In the genomic region with DNA sequence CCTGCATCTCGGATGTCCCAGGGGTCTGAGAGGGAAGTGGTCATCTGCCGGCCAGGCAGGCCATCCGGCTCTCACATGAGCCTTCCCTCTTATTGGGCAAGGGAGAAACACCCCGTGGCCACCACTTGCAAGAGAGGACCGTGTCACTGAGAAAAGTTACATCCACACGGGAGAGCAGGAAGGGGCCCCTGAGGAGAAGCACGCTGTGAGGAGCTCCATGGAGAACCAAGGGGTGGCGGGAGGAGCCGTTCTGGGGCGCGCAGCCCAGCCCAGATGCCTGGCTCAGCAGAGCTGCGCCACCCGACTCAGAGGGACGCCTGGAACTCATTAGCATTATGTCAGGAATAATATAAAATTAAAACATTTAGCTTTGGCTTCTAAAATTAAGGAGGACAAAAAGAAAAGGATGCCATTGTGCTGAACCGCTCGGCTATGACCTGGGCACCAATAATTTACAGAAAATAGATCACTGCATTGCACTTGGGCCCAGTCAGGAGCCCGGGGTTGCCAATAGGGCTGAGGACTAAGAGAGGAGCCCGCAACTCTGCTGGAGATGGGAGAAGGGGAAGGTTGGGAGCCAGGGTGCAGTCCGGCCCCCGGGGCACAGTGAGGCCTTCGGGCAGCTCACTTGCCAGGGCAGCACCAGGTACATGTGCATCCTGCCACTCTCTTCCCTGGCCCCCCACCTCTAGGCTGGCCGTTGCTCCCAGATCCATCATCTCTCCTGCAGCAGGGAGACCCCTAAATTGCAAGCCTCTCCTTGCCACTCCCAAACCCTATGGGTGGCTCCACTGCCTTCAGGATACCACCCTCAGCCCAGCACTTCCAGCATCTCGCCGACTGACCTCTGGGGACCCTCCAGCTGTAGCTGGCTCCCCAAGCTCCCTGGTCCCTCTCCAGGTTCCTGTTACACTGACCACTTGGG, we compare ENCODE assay signal across 24 cellular contexts.
A peak's percentile ranks its signal among the peaks of the same experiment; 100 is the strongest.
DNase-seq lines count a peak whose midpoint lies in the region; ATAC-seq and TF ChIP-seq lines count a peak whose summit lies in the region.
"Had no signal": no experiment of that assay in that cellular context is flagged by ENCODE, and none has a peak within 500 bp of the region (broad histone marks: within the 10 kb centered on the region; RNA-seq: fewer than 3 reads in every experiment).

No MANE protein-coding gene starts in this region.

- H3K9ac ChIP-seq in neural progenitor cell, result no peak overlapping the region

- H3K9me3 Mint-ChIP-seq in stimulated activated naive CD8-positive, alpha-beta T cell treated with anti-CD3 and anti-CD28 coated beads, Interleukin-15, amount 100 ng/mL, for 72 hours, result no peaks in the 10 kb centered on the region
- no peaks in the 10 kb centered on the region for H3K9me3 Mint-ChIP-seq in neural progenitor cell
- H3K9me3 Mint-ChIP-seq in CD4-positive, alpha-beta T cell, result no peaks in the 10 kb centered on the region
- H3K9me3 Mint-ChIP-seq in stimulated activated memory B cell treated with anti-CD40 and anti-IgM and Interleukin-4, amounts not matched to agents 10 μg/mL and 1 μg/mL and 100 μg/mL, for 72 hours, result no peaks in the 10 kb centered on the region
- H3K9me3 Mint-ChIP-seq: immature natural killer cell; naive thymus-derived CD8-positive, alpha-beta T cell had no signal

- intact Hi-C loops in CD4-positive, alpha-beta T cell (cut with DNase I, micrococcal nuclease), result no loop called here

- H3K36me3 Mint-ChIP-seq in neural progenitor cell, result no peaks in the 10 kb centered on the region
- no peaks in the 10 kb centered on the region for H3K36me3 Mint-ChIP-seq in CD4-positive, alpha-beta T cell (ENCODE audit: low read depth)
- H3K36me3 Mint-ChIP-seq in stimulated activated memory B cell treated with anti-CD40 and anti-IgM and Interleukin-4, amounts not matched to agents 10 μg/mL and 1 μg/mL and 100 μg/mL, for 72 hours, result no peaks in the 10 kb centered on the region
- H3K36me3 Mint-ChIP-seq: immature natural killer cell; naive thymus-derived CD8-positive, alpha-beta T cell had no signal

- no peak overlapping the region for H3K27ac ChIP-seq in neural progenitor cell
- no peak overlapping the region for H3K27ac ChIP-seq in CD4-positive, alpha-beta T cell (ENCODE audit: low read depth, low read length)
- H3K27ac ChIP-seq: esophagus muscularis mucosa, VCaP had no signal

- no peak overlapping the region for H2AFZ ChIP-seq in neural progenitor cell (replicated peaks)

- no peaks in the 10 kb centered on the region for H3F3A ChIP-seq in neural progenitor cell (ENCODE audit: low read depth)

- no peaks in the 10 kb centered on the region for H3K27me3 Mint-ChIP-seq in stimulated activated naive CD8-positive, alpha-beta T cell treated with anti-CD3 and anti-CD28 coated beads, Interleukin-15, amount 100 ng/mL, for 72 hours
- peaks cover 15% of the 10 kb centered on the region for H3K27me3 Mint-ChIP-seq in neural progenitor cell (ENCODE audit: insufficient read depth, low read depth)
- H3K27me3 Mint-ChIP-seq in CD4-positive, alpha-beta T cell, result no peaks in the 10 kb centered on the region
- H3K27me3 Mint-ChIP-seq in stimulated activated memory B cell treated with anti-CD40 and anti-IgM and Interleukin-4, amounts not matched to agents 10 μg/mL and 1 μg/mL and 100 μg/mL, for 72 hours, result peaks cover 37% of the 10 kb centered on the region

- no peaks in the 10 kb centered on the region for H3K4me1 ChIP-seq in neural progenitor cell
- H3K4me1 ChIP-seq: uterus had no signal

- no peaks in the 10 kb centered on the region for H3K27me3 ChIP-seq in neural progenitor cell
- no peaks in the 10 kb centered on the region for H3K27me3 ChIP-seq in CD4-positive, alpha-beta T cell (ENCODE audit: control insufficient read depth, insufficient read depth, low read length)
- H3K27me3 ChIP-seq: esophagus muscularis mucosa, uterus had no signal

- TF ChIP-seq CTCF in neural progenitor cell (IDR thresholded peaks at IDR 0.05), result no peak
- no peak for TF ChIP-seq CTCF in CD4-positive, alpha-beta T cell (IDR thresholded peaks at IDR 0.05)

- no peaks in the 10 kb centered on the region for H3K79me2 ChIP-seq in neural progenitor cell (ENCODE audit: low read depth)

- H3K27ac Mint-ChIP-seq in stimulated activated naive CD8-positive, alpha-beta T cell treated with anti-CD3 and anti-CD28 coated beads, Interleukin-15, amount 100 ng/mL, for 72 hours, result peak overlapping the region; percentile 19 to 77
- H3K27ac Mint-ChIP-seq in neural progenitor cell, result peak overlapping the region; percentile 19
- H3K27ac Mint-ChIP-seq in CD4-positive, alpha-beta T cell, result no peak overlapping the region
- no peak overlapping the region for H3K27ac Mint-ChIP-seq in stimulated activated memory B cell treated with anti-CD40 and anti-IgM and Interleukin-4, amounts not matched to agents 10 μg/mL and 1 μg/mL and 100 μg/mL, for 72 hours
- H3K27ac Mint-ChIP-seq: immature natural killer cell, progenitor cell of endocrine pancreas, T-helper 17 cell had no signal

- no peak overlapping the region for H3K4me3 Mint-ChIP-seq in stimulated activated naive CD8-positive, alpha-beta T cell treated with anti-CD3 and anti-CD28 coated beads, Interleukin-15, amount 100 ng/mL, for 72 hours
- H3K4me3 Mint-ChIP-seq in neural progenitor cell, result no peak overlapping the region
- no peak overlapping the region for H3K4me3 Mint-ChIP-seq in CD4-positive, alpha-beta T cell
- no peak overlapping the region for H3K4me3 Mint-ChIP-seq in stimulated activated memory B cell treated with anti-CD40 and anti-IgM and Interleukin-4, amounts not matched to agents 10 μg/mL and 1 μg/mL and 100 μg/mL, for 72 hours
- H3K4me3 Mint-ChIP-seq: immature natural killer cell; naive thymus-derived CD8-positive, alpha-beta T cell; T-helper 17 cell had no signal

- H3K4me2 ChIP-seq in neural progenitor cell, result no peak overlapping the region

- CTCF ChIA-PET in CD4-positive, alpha-beta T cell (lab: Charles Lee), result no interaction called here

- H4K20me1 ChIP-seq in neural progenitor cell (ENCODE audit: low read depth), result no peaks in the 10 kb centered on the region

- no peaks in the 10 kb centered on the region for H3K4me1 Mint-ChIP-seq in stimulated activated naive CD8-positive, alpha-beta T cell treated with anti-CD3 and anti-CD28 coated beads, Interleukin-15, amount 100 ng/mL, for 72 hours
- peaks cover 22% of the 10 kb centered on the region for H3K4me1 Mint-ChIP-seq in neural progenitor cell
- H3K4me1 Mint-ChIP-seq in CD4-positive, alpha-beta T cell (ENCODE audit: low read depth), result no peaks in the 10 kb centered on the region
- H3K4me1 Mint-ChIP-seq in stimulated activated memory B cell treated with anti-CD40 and anti-IgM and Interleukin-4, amounts not matched to agents 10 μg/mL and 1 μg/mL and 100 μg/mL, for 72 hours, result no peaks in the 10 kb centered on the region
- H3K4me1 Mint-ChIP-seq: immature natural killer cell; naive thymus-derived CD8-positive, alpha-beta T cell had no signal

- no peak for DNase-seq in stimulated activated naive CD8-positive, alpha-beta T cell treated with anti-CD3 and anti-CD28 coated beads, Interleukin-15, amount 100 ng/mL, for 72 hours
- no peak for DNase-seq in stimulated activated naive CD8-positive, alpha-beta T cell treated with anti-CD3 and anti-CD28 coated beads, Interleukin-15, Interleukin-2, amounts not matched to agents 100 U/mL and 50 U/mL, for 24 hours
- DNase-seq in fibroblast of gingiva (ENCODE audit: low read depth) (peak; percentile 78), neural progenitor cell (ENCODE audit: low spot score) (no peak), NCI-H446 treated with DMSO at 0.1 percent for 48 hours (lab: John Stamatoyannopoulos, UW) (no peak), cerebellar nuclear complex (lab: John Stamatoyannopoulos, UW) (no peak)
- no peak for DNase-seq in CD4-positive, alpha-beta T cell
- DNase-seq: activated gamma-delta T cell treated with Interleukin-2 at 50 U/mL for 16 hours; anterior cingulate cortex; DMS79 treated with DMSO at 0.1 percent for 48 hours; effector CD8-positive, alpha-beta T cell; immature natural killer cell; NCI-H187 treated with DMSO at 0.1 percent for 48 hours; NCI-H526; SIG-M5; small intestine; stimulated activated CD4-positive, alpha-beta T cell treated with anti-CD3 and anti-CD28 coated beads, Interleukin-4, amount 100 ng/mL, for 24 hours had no signal

- H3K9me3 ChIP-seq in neural progenitor cell (ENCODE audit: low read depth), result no peaks in the 10 kb centered on the region
- no peaks in the 10 kb centered on the region for H3K9me3 ChIP-seq in CD4-positive, alpha-beta T cell (ENCODE audit: control insufficient read depth, low read length)
- H3K9me3 ChIP-seq: esophagus muscularis mucosa, uterus had no signal

- H3K36me3 ChIP-seq in neural progenitor cell, result no peaks in the 10 kb centered on the region
- H3K36me3 ChIP-seq: esophagus muscularis mucosa, uterus had no signal

- POLR2A ChIA-PET in CD4-positive, alpha-beta T cell (lab: Charles Lee), result no interaction called here

- no peak for ATAC-seq in stimulated activated naive CD8-positive, alpha-beta T cell treated with anti-CD3 and anti-CD28 coated beads, Interleukin-15, amount 100 ng/mL, for 72 hours
- no peak for ATAC-seq in stimulated activated naive CD8-positive, alpha-beta T cell treated with anti-CD3 and anti-CD28 coated beads, Interleukin-15, Interleukin-2, amounts not matched to agents 100 U/mL and 50 U/mL, for 24 hours
- no peak for ATAC-seq in CD4-positive, alpha-beta T cell (ENCODE audit: poor library complexity)
- ATAC-seq in stimulated activated memory B cell treated with anti-CD40 and anti-IgM and Interleukin-4, amounts not matched to agents 10 μg/mL and 1 μg/mL and 100 μg/mL, for 72 hours, result no peak
- ATAC-seq: naive thymus-derived CD8-positive, alpha-beta T cell; T-helper 17 cell had no signal

- no peak overlapping the region for H3K4me3 ChIP-seq in neural progenitor cell
- H3K4me3 ChIP-seq: esophagus muscularis mucosa, uterus had no signal

Comparison
In these comparisons a context has a peak if more than half of its experiments do, and no peak if none do; other contexts are left out.
1. H3K27ac Mint-ChIP-seq: peak in stimulated activated naive CD8-positive, alpha-beta T cell treated with anti-CD3 and anti-CD28 coated beads, Interleukin-15, amount 100 ng/mL, for 72 hours (2 of 2) and neural progenitor cell (single experiment); none in CD4-positive, alpha-beta T cell (single experiment) and stimulated activated memory B cell treated with anti-CD40 and anti-IgM and Interleukin-4, amounts not matched to agents 10 μg/mL and 1 μg/mL and 100 μg/mL, for 72 hours (single experiment).